ENCODE assay signal across 8 cellular contexts in the genomic region with DNA sequence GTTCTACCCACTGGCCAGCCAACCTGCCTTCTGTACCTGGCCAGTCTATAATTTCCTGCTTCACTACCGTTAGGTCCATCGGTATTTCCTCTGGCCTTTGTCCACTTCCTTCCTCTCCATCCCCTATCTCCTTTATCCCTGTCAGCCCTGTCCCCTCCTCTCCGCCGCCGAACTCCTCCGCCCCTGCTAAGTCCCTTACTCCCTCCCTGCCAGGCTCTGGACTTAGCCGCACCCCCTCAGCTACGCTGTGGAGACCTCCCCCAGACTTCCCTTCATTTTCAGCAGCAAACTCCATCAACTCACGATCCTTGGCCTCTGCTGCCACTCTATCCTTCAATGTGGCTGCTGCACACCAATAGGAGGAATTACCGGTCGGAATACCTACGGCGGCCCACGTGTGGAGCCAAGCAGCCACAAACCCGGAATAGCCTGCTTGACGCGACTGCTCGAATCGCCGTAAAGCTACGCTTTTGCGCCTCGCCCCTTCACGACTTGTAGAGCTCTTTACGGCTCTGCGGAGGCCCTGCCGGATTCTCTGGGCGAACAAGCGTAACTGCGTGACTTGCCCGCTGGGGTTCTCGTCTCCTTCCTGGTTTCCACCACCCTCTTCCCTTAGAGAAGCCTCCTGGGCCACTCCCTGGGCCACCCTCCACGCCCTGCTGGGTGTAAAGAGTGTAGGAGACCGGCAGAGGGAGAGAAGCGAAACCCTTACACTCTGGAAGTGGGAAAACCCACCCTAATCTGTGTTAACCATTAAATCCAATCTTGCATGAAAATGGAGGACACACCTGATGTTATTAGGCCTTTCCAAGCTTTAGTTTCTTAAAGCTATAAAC. TPM values are rescaled to one million over a fixed set of nuclear protein-coding genes. Genes with fewer than 3 reads are reported as not detected.
DNase-seq lines count a peak whose midpoint lies in the region; ATAC-seq and TF ChIP-seq lines count a peak whose summit lies in the region.

Gene ZNHIT6, minus strand, starts transcription at position 444 of the 836 bp plus-strand sequence. Its CDS starts 149 bp downstream, at position 295.

- no peak for TF ChIP-seq CTCF in coronary artery (IDR thresholded peaks at IDR 0.05)

- H3K4me3 ChIP-seq in coronary artery = peak within 1 kb of the TSS; percentile 80

- peak; percentile 87 for ATAC-seq in HG03457 (IDR thresholded peaks at IDR 0.05; ENCODE audit: unreplicated experiment)
- ATAC-seq in left colon = peak; percentile 86

- peak within 1 kb of the TSS; percentile 65 to 90 for H3K27ac ChIP-seq in coronary artery

- intact Hi-C loops in left colon (cut with DNase I, micrococcal nuclease) = no loop called here

- peak; percentile 32 to 89 (median 75) for DNase-seq in C1 segment of cervical spinal cord (lab: John Stamatoyannopoulos, UW)
- DNase-seq in GM19240 (ENCODE audit: insufficient read length, low spot score) = peak; percentile 42
- peak; percentile 85 to 95 for DNase-seq in NCI-H524 (lab: John Stamatoyannopoulos, UW)
- DNase-seq in activated CD4-positive, alpha-beta T cell treated with anti-CD3 and anti-CD28 coated beads for 4 hours = peak; percentile 81 to 85
- peak; percentile 93 for DNase-seq in coronary artery (ENCODE audit: low spot score)
- DNase-seq in left colon = peak; percentile 90 to 96
- peak; percentile 66 to 75 for DNase-seq in stimulated activated CD4-positive, alpha-beta T cell treated with anti-CD3 and anti-CD28 coated beads, Interleukin-1b, Interleukin-23, amount 100 ng/mL, for 4 hours (ENCODE audit: low read depth in 2 of 2)

RNA-seq across cellular contexts. Expression of gene ZNHIT6, which starts in this region (rescaled TPM):
- total RNA-seq in left colon = 1 to 10 TPM; 7.5 to 9.5 TPM

Comparison
In these comparisons a context has a peak if more than half of its experiments do, and no peak if none do; other contexts are left out.
1. Peak in every context shown above with its lines: DNase-seq, ATAC-seq, H3K4me3 ChIP-seq and H3K27ac ChIP-seq.
2. DNase-seq: peak in every context shown above with its lines; median percentile 93 in coronary artery; 93 in left colon; 90 in NCI-H524; 83 in activated CD4-positive, alpha-beta T cell treated with anti-CD3 and anti-CD28 coated beads for 4 hours; 75 in C1 segment of cervical spinal cord; 70 in stimulated activated CD4-positive, alpha-beta T cell treated with anti-CD3 and anti-CD28 coated beads, Interleukin-1b, Interleukin-23, amount 100 ng/mL, for 4 hours; 42 in GM19240.